ENCODE assay signal across 9 cellular contexts in genomic region chr9:129996161-129996849, GRCh38. TPM values are rescaled to one million over a fixed set of nuclear protein-coding genes. Genes with fewer than 3 reads are reported as not detected.
A peak's percentile ranks its signal among the peaks of the same experiment; 100 is the strongest.
DNase-seq lines count a peak whose midpoint lies in the region; ATAC-seq and TF ChIP-seq lines count a peak whose summit lies in the region.
"Had no signal": no experiment of that assay in that cellular context is flagged by ENCODE, and none has a peak within 500 bp of the region (broad histone marks: within the 10 kb centered on the region; RNA-seq: fewer than 3 reads in every experiment).

No MANE protein-coding gene starts in this region.

- no peak for TF ChIP-seq CTCF in mammary epithelial cell (conservative IDR thresholded peaks at IDR 0.05 in 1 of 2, IDR thresholded peaks at IDR 0.05 in 1 of 2; ENCODE audit: extremely low read depth in 1 of 2, insufficient read depth in 1 of 2, low read depth in 1 of 2, low read length in 2 of 2)

- peaks cover 15 to 52% of the 10 kb centered on the region in 2 donors for H3K36me3 Mint-ChIP-seq in CD4-positive, alpha-beta memory T cell
- H3K36me3 Mint-ChIP-seq in naive thymus-derived CD8-positive, alpha-beta T cell: peaks cover 0 to 53% (median 9%) of the 10 kb centered on the region in 3 donors

- no peaks in the 10 kb centered on the region for H3K9me3 Mint-ChIP-seq in CD4-positive, alpha-beta memory T cell
- no peaks in the 10 kb centered on the region for H3K9me3 Mint-ChIP-seq in naive thymus-derived CD8-positive, alpha-beta T cell

- H4K20me1 ChIP-seq in mammary epithelial cell (ENCODE audit: insufficient read depth, low read length): no peaks in the 10 kb centered on the region

- H3K4me1 Mint-ChIP-seq in CD4-positive, alpha-beta memory T cell: peaks cover 57 to 87% (median 72%) of the 10 kb centered on the region in 4 donors
- H3K4me1 Mint-ChIP-seq in naive thymus-derived CD8-positive, alpha-beta T cell: peaks cover 27 to 80% (median 63%) of the 10 kb centered on the region in 4 donors

- CTCF ChIA-PET in CD4-positive, alpha-beta memory T cell (lab: Charles Lee; ENCODE audit: partially characterized antibody): interaction anchor here (1.2 to 3.8 kb wide), 3 partner anchors 39 to 110 kb away, joined by 4 to 13 read pairs (median 10); no protein-coding TSS in a partner anchor
- CTCF ChIA-PET in mammary epithelial cell (lab: Charles Lee; ENCODE audit: low non-redundant PET): no interaction called here

- no peak overlapping the region for H3K9ac ChIP-seq in mammary epithelial cell (ENCODE audit: insufficient read depth, low read length)

- POLR2A ChIA-PET in CD4-positive, alpha-beta memory T cell (lab: Charles Lee; ENCODE audit: partially characterized antibody): interaction anchor here (0.6 to 3.6 kb wide), 18 partner anchors 9 to 161 kb away, joined by 3 to 21 read pairs (median 4); partner anchors contain the start of genes C9orf78, FNBP1 and USP20
- POLR2A ChIA-PET in naive thymus-derived CD8-positive, alpha-beta T cell (lab: Charles Lee): interaction anchor here (0.9 to 1.9 kb wide), 5 partner anchors 9 to 48 kb away, joined by 3 to 4 read pairs (median 3); partner anchors contain the start of gene FNBP1

- DNase-seq in CD4-positive, alpha-beta memory T cell: no peak
- DNase-seq in NOMO-1 (lab: John Stamatoyannopoulos, UW; ENCODE audit: unreplicated experiment in 2 of 2) (peak; percentile 83), mammary epithelial cell (no peak), foreskin melanocyte (no peak), putamen (ENCODE audit: low spot score) (no peak), MG63 (no peak)
- DNase-seq in naive thymus-derived CD8-positive, alpha-beta T cell: no peak
- DNase-seq: NCI-H187 treated with DMSO at 0.1 percent for 48 hours had no signal

- peaks cover 6% of the 10 kb centered on the region for H3K36me3 ChIP-seq in CD4-positive, alpha-beta memory T cell (ENCODE audit: insufficient read depth, low read length)
- H3K36me3 ChIP-seq in mammary epithelial cell (ENCODE audit: insufficient read depth, low read length) (no peaks in the 10 kb centered on the region), MG63 (peaks cover 5% of the 10 kb centered on the region; the same call in 1 of the 2 replicates)

- 95% methylated on average over 8 of the region's 8 CpGs for WGBS in mammary epithelial cell (ENCODE audit: low coverage, missing lambda C conversion rate)

- H3K27ac ChIP-seq in CD4-positive, alpha-beta memory T cell (ENCODE audit: low read depth, low read length): peak overlapping the region; percentile 64
- no peak overlapping the region for H3K27ac ChIP-seq in mammary epithelial cell (ENCODE audit: insufficient read depth, low read depth, low read length)

- ATAC-seq in naive thymus-derived CD8-positive, alpha-beta T cell: no peak
- no peak for ATAC-seq in HG03460 (IDR thresholded peaks at IDR 0.05; ENCODE audit: unreplicated experiment)

- dilution Hi-C loops in mammary epithelial cell (cut with HindIII; ENCODE audit: low sequenced_read_pairs): no loop called here

- no peaks in the 10 kb centered on the region for H3K27me3 ChIP-seq in CD4-positive, alpha-beta memory T cell (ENCODE audit: insufficient read depth, low read length)
- no peaks in the 10 kb centered on the region for H3K27me3 ChIP-seq in mammary epithelial cell (ENCODE audit: insufficient read depth, low read length)
- H3K27me3 ChIP-seq in MG63: no peaks in the 10 kb centered on the region

- H3K4me3 ChIP-seq in CD4-positive, alpha-beta memory T cell (ENCODE audit: low read length in 2 of 2): peak overlapping the region in 1 of 2 donors; percentile 15
- no peak overlapping the region for H3K4me3 ChIP-seq in mammary epithelial cell (replicated peaks in 1 of 3; ENCODE audit: insufficient read depth in 1 of 3, low read depth in 2 of 3, low read length in 3 of 3)
- H3K4me3 ChIP-seq in MG63: no peak overlapping the region

- no peaks in the 10 kb centered on the region for H3K27me3 Mint-ChIP-seq in CD4-positive, alpha-beta memory T cell
- H3K27me3 Mint-ChIP-seq in naive thymus-derived CD8-positive, alpha-beta T cell: no peaks in the 10 kb centered on the region

- peaks cover 79% of the 10 kb centered on the region for H3K4me1 ChIP-seq in CD4-positive, alpha-beta memory T cell (ENCODE audit: insufficient read depth, low read length)
- H3K4me1 ChIP-seq in mammary epithelial cell (ENCODE audit: insufficient read depth, low read length): peaks cover 11% of the 10 kb centered on the region

- no peak overlapping the region for H3K4me2 ChIP-seq in mammary epithelial cell (ENCODE audit: insufficient read depth, low read depth, low read length)

- H3K79me2 ChIP-seq in mammary epithelial cell (ENCODE audit: insufficient read depth, low read length): peaks cover 2% of the 10 kb centered on the region

- BruUV-seq in mammary epithelial cell (replicated peaks; lab: Mats Ljungman, UMichigan): no TSS peak

- H3K27ac Mint-ChIP-seq in CD4-positive, alpha-beta memory T cell: peak overlapping the region; percentile 93 to 98 (median 96)
- H3K27ac Mint-ChIP-seq in naive thymus-derived CD8-positive, alpha-beta T cell: peak overlapping the region; percentile 81 to 95 (median 91)

- H3K9me3 ChIP-seq in CD4-positive, alpha-beta memory T cell (ENCODE audit: control insufficient read depth in 1 of 2, low read length in 2 of 2): no peaks in the 10 kb centered on the region
- no peaks in the 10 kb centered on the region for H3K9me3 ChIP-seq in mammary epithelial cell (replicated peaks; ENCODE audit: insufficient read depth, low read length)
- H3K9me3 ChIP-seq in MG63: no peaks in the 10 kb centered on the region

- H2AFZ ChIP-seq in mammary epithelial cell (ENCODE audit: low read depth, low read length): peak overlapping the region; percentile 63

- intact Hi-C loops in CD4-positive, alpha-beta memory T cell (cut with micrococcal nuclease): loop anchor here (5.0 kb wide), 1 partner anchor 41 kb away; no protein-coding TSS in a partner anchor
- intact Hi-C loops in mammary epithelial cell (cut with micrococcal nuclease): loop anchor here (5.0 kb wide), 1 partner anchor 41 kb away; no protein-coding TSS in a partner anchor

- H3K4me3 Mint-ChIP-seq in CD4-positive, alpha-beta memory T cell: peak overlapping the region; percentile 33 to 82 (median 76)
- peak overlapping the region in 9 of 10 donors; percentile 54 to 76 (median 65) for H3K4me3 Mint-ChIP-seq in naive thymus-derived CD8-positive, alpha-beta T cell

- in situ Hi-C loops in mammary epithelial cell (cut with MboI; ENCODE audit: low sequenced_read_pairs in 2 of 2): no loop called here

RNA-seq across cellular contexts. Expression of gene FNBP1, which starts 46.7 kb away (rescaled TPM):
- 100 to 1,000 TPM; 197 to 202 TPM for total RNA-seq in CD4-positive, alpha-beta memory T cell
- polyA plus RNA-seq in CD4-positive, alpha-beta memory T cell: 100 to 1,000 TPM; 143 to 165 TPM
- total RNA-seq in mammary epithelial cell: 10 to 100 TPM; 11.5 to 21.5 TPM
- polyA plus RNA-seq in mammary epithelial cell: 5.8 TPM
- 9.5 TPM for polyA minus RNA-seq in mammary epithelial cell
- 100 to 1,000 TPM; 156 to 164 TPM for total RNA-seq in naive thymus-derived CD8-positive, alpha-beta T cell
- polyA plus RNA-seq in naive thymus-derived CD8-positive, alpha-beta T cell: 100 to 1,000 TPM; 130 to 143 (median 136) TPM
- 18.9 and 28.1 TPM in 2 replicates for total RNA-seq in MG63 (2014; rRNA removed; shearing (Covaris generic); ENCODE audit: low replicate concordance)

RNA-seq across cellular contexts. Expression of gene GPR107, which starts 57.4 kb away (rescaled TPM):
- total RNA-seq in CD4-positive, alpha-beta memory T cell: 10 to 100 TPM; 23.8 to 24.4 TPM
- 1 to 10 TPM; 2.2 to 3.3 TPM for polyA plus RNA-seq in CD4-positive, alpha-beta memory T cell
- 10 to 100 TPM; 34.2 to 41.4 TPM for total RNA-seq in mammary epithelial cell
- polyA plus RNA-seq in mammary epithelial cell: 20.5 TPM
- 24.8 TPM for polyA minus RNA-seq in mammary epithelial cell
- total RNA-seq in naive thymus-derived CD8-positive, alpha-beta T cell: 10 to 100 TPM; 21.9 to 25.3 TPM
- 1 to 10 TPM; 1.4 to 3.2 (median 2.2) TPM for polyA plus RNA-seq in naive thymus-derived CD8-positive, alpha-beta T cell
- total RNA-seq in MG63 (2014; rRNA removed; shearing (Covaris generic); ENCODE audit: low replicate concordance): 10.9 and 11.8 TPM in 2 replicates

Comparison
In these comparisons a context has a peak if more than half of its experiments do, and no peak if none do; other contexts are left out.
1. DNase-seq: peak in NOMO-1 (2 of 2); none in CD4-positive, alpha-beta memory T cell (0 of 5), mammary epithelial cell (single experiment), naive thymus-derived CD8-positive, alpha-beta T cell (0 of 10), foreskin melanocyte (single experiment), putamen (single experiment) and MG63 (single experiment).